ENCODE assay signal across 35 cellular contexts in the genomic region with DNA sequence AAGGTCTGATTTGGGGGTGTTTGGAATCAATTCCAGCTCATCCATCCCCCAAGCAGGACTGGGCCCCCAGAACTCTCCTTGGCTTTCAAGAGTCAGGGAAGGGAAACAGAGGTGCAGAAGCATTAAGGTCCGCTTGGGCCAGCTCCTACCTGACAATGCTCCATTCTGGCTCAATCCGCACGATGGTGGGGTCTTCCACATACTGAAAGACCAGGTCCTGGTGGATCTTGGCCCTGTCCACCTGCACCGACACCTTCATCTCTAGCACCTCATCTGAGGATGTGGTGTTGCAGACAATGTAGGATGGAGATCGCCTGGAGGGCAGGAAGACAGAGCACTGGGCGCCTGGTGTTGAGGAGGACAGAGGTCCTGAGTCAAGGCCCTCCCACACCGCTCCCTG.
"Had no signal": no experiment of that assay in that cellular context is flagged by ENCODE, and none has a peak within 500 bp of the region (broad histone marks: within the 10 kb centered on the region; RNA-seq: fewer than 3 reads in every experiment).

No MANE protein-coding gene starts in this region.

- H3K27ac ChIP-seq: adrenal gland, body of pancreas, brain microvascular endothelial cell, breast epithelium, VCaP had no signal

- H3K27ac Mint-ChIP-seq: activated CD4-positive, alpha-beta memory T cell treated with anti-CD3 and anti-CD28 coated beads, Interleukin-2, amount 10 ng/mL, durations not matched to agents 7 days and 5 days; activated CD4-positive, alpha-beta T cell treated with anti-CD3 and anti-CD28 coated beads for 36 hours; activated CD4-positive, alpha-beta T cell treated with anti-CD3 and anti-CD28 coated beads, Interleukin-2, amount 10 ng/mL, durations not matched to agents 7 days and 5 days; activated CD8-positive, alpha-beta memory T cell treated with anti-CD3 and anti-CD28 coated beads, Interleukin-2, amount 10 ng/mL, durations not matched to agents 7 days and 5 days; activated CD8-positive, alpha-beta T cell treated with anti-CD3 and anti-CD28 coated beads, Interleukin-2, amount 10 ng/mL, durations not matched to agents 7 days and 5 days; activated naive CD4-positive, alpha-beta T cell treated with anti-CD3 and anti-CD28 coated beads for 36 hours; activated naive CD4-positive, alpha-beta T cell treated with anti-CD3 and anti-CD28 coated beads, Interleukin-2, amount 50 U/mL, for 72 hours; activated naive CD8-positive, alpha-beta T cell treated with anti-CD3 and anti-CD28 coated beads for 36 hours; activated T-cell treated with anti-CD3 and anti-CD28 coated beads, Interleukin-2, amount 50 U/mL, for 24 hours; activated T-helper 2 cell treated with anti-CD3 and anti-CD28 coated beads, Interferon-gamma antibody, Interleukin-2, Interleukin-4, amounts not matched to agents 10 μg/mL and 5 μg/mL and 100 μg/mL, durations not matched to agents 14 hours and 24 hours and 36 hours; T-cell; T-helper 17 cell; WTC11 had no signal

- ATAC-seq: activated CD4-positive, alpha-beta T cell treated with anti-CD3 and anti-CD28 coated beads for 36 hours; activated CD4-positive, CD25-positive, alpha-beta regulatory T cell treated with anti-CD3 and anti-CD28 coated beads, Interleukin-2, amount 50 U/mL, for 24 hours; activated CD8-positive, alpha-beta memory T cell treated with anti-CD3 and anti-CD28 coated beads, Interleukin-2, amount 10 ng/mL, durations not matched to agents 7 days and 5 days; activated CD8-positive, alpha-beta T cell treated with anti-CD3 and anti-CD28 coated beads, Interleukin-2, amount 10 ng/mL, durations not matched to agents 7 days and 5 days; activated naive CD4-positive, alpha-beta T cell treated with anti-CD3 and anti-CD28 coated beads, Interleukin-2, amount 50 U/mL, for 72 hours; body of pancreas; T-cell; T-helper 17 cell; WTC11 had no signal

- H3K4me1 Mint-ChIP-seq: activated CD4-positive, alpha-beta memory T cell treated with anti-CD3 and anti-CD28 coated beads, Interleukin-2, amount 10 ng/mL, durations not matched to agents 7 days and 5 days; activated CD4-positive, alpha-beta T cell treated with anti-CD3 and anti-CD28 coated beads for 36 hours; activated CD4-positive, alpha-beta T cell treated with anti-CD3 and anti-CD28 coated beads, Interleukin-2, amount 10 ng/mL, durations not matched to agents 7 days and 5 days; activated CD8-positive, alpha-beta memory T cell treated with anti-CD3 and anti-CD28 coated beads, Interleukin-2, amount 10 ng/mL, durations not matched to agents 7 days and 5 days; activated naive CD8-positive, alpha-beta T cell treated with anti-CD3 and anti-CD28 coated beads for 36 hours; T-cell; T-helper 17 cell had no signal

- H3K4me1 ChIP-seq: adrenal gland, body of pancreas, breast epithelium had no signal

- H3K9me3 ChIP-seq: adrenal gland had no signal

- DNase-seq: activated CD4-positive, alpha-beta memory T cell treated with anti-CD3 and anti-CD28 coated beads, Interleukin-2, amount 10 ng/mL, durations not matched to agents 7 days and 5 days; activated CD4-positive, alpha-beta T cell treated with anti-CD3 and anti-CD28 coated beads for 1 hour; activated CD4-positive, alpha-beta T cell treated with anti-CD3 and anti-CD28 coated beads for 36 hours; activated CD4-positive, alpha-beta T cell treated with anti-CD3 and anti-CD28 coated beads for 48 hours; activated CD4-positive, alpha-beta T cell treated with anti-CD3 and anti-CD28 coated beads, Interleukin-2, amount 10 ng/mL, durations not matched to agents 7 days and 5 days; activated CD4-positive, alpha-beta T cell treated with anti-CD3 and anti-CD28 coated beads, Interleukin-2, amount 50 U/mL, for 48 hours; activated CD4-positive, CD25-positive, alpha-beta regulatory T cell; activated CD8-positive, alpha-beta memory T cell treated with anti-CD3 and anti-CD28 coated beads for 24 hours; activated CD8-positive, alpha-beta memory T cell treated with anti-CD3 and anti-CD28 coated beads, Interleukin-2, amount 10 ng/mL, durations not matched to agents 7 days and 5 days; activated CD8-positive, alpha-beta memory T cell treated with anti-CD3 and anti-CD28 coated beads, Interleukin-2, amount 50 U/mL, for 48 hours; activated CD8-positive, alpha-beta T cell treated with anti-CD3 and anti-CD28 coated beads, Interleukin-2, amount 10 ng/mL, durations not matched to agents 7 days and 5 days; activated effector memory CD4-positive, alpha-beta T cell treated with Interleukin-2 at 50 U/mL for 16 hours; activated gamma-delta T cell treated with Interleukin-2 at 50 U/mL for 16 hours; activated naive CD4-positive, alpha-beta T cell; activated naive CD4-positive, alpha-beta T cell treated with anti-CD3 and anti-CD28 coated beads for 36 hours; activated naive CD4-positive, alpha-beta T cell treated with anti-CD3 and anti-CD28 coated beads, Interleukin-2, amount 50 U/mL, for 16 hours; activated naive CD8-positive, alpha-beta T cell treated with anti-CD3 and anti-CD28 coated beads for 36 hours; activated T-cell treated with anti-CD3 and anti-CD28 coated beads, Interleukin-2, amount 50 U/mL, for 24 hours; activated T-cell treated with anti-CD3 and anti-CD28 coated beads, Interleukin-2, amount 50 U/mL, for 48 hours; adrenal gland; amniotic stem cell; body of pancreas; brain microvascular endothelial cell; central memory CD4-positive, alpha-beta T cell; T-cell; T-helper 17 cell; T1000 had no signal

- H3K27me3 Mint-ChIP-seq: activated CD4-positive, alpha-beta memory T cell treated with anti-CD3 and anti-CD28 coated beads, Interleukin-2, amount 10 ng/mL, durations not matched to agents 7 days and 5 days; activated CD4-positive, alpha-beta T cell treated with anti-CD3 and anti-CD28 coated beads, Interleukin-2, amount 10 ng/mL, durations not matched to agents 7 days and 5 days; activated CD8-positive, alpha-beta memory T cell treated with anti-CD3 and anti-CD28 coated beads, Interleukin-2, amount 10 ng/mL, durations not matched to agents 7 days and 5 days; activated T-cell treated with anti-CD3 and anti-CD28 coated beads, Interleukin-2, amount 50 U/mL, for 24 hours; T-cell had no signal

- H3K36me3 ChIP-seq: adrenal gland, brain microvascular endothelial cell, breast epithelium had no signal

- H3K4me3 Mint-ChIP-seq: activated CD4-positive, alpha-beta memory T cell treated with anti-CD3 and anti-CD28 coated beads, Interleukin-2, amount 10 ng/mL, durations not matched to agents 7 days and 5 days; activated CD4-positive, alpha-beta T cell treated with anti-CD3 and anti-CD28 coated beads for 36 hours; activated CD4-positive, alpha-beta T cell treated with anti-CD3 and anti-CD28 coated beads, Interleukin-2, amount 10 ng/mL, durations not matched to agents 7 days and 5 days; activated CD8-positive, alpha-beta memory T cell treated with anti-CD3 and anti-CD28 coated beads, Interleukin-2, amount 10 ng/mL, durations not matched to agents 7 days and 5 days; activated CD8-positive, alpha-beta T cell treated with anti-CD3 and anti-CD28 coated beads, Interleukin-2, amount 10 ng/mL, durations not matched to agents 7 days and 5 days; activated naive CD4-positive, alpha-beta T cell treated with anti-CD3 and anti-CD28 coated beads for 36 hours; activated naive CD8-positive, alpha-beta T cell treated with anti-CD3 and anti-CD28 coated beads for 36 hours; activated T-cell treated with anti-CD3 and anti-CD28 coated beads, Interleukin-2, amount 50 U/mL, for 24 hours; T-cell; T-helper 17 cell; WTC11 had no signal

- H3K27me3 ChIP-seq: adrenal gland, body of pancreas, brain microvascular endothelial cell, breast epithelium had no signal

- H3K4me3 ChIP-seq: adrenal gland, body of pancreas, breast epithelium had no signal

- H3K36me3 Mint-ChIP-seq: activated naive CD8-positive, alpha-beta T cell treated with anti-CD3 and anti-CD28 coated beads for 36 hours had no signal

- FAIRE-seq: astrocyte, TTC549 had no signal
